ENCODE assay signal across 17 cellular contexts in the genomic region with DNA sequence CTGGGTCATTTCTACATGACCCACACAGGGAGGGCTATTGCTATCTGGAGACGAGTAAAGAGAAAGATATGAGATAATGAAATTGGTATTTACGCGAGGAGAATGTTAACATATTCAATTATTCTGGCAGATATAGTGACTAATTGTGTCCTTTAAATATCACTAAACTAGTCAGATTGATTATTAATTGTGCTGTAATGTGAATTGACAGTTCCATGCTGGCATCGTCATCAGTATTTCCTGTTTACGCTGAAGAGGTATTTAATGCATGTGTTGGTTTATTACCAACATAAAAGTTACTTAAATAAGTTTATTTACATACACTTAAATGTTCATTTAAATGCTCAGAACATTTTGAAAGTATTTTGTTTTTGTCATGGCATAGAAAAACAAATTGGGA. TPM values are rescaled to one million over a fixed set of nuclear protein-coding genes. Genes with fewer than 3 reads are reported as not detected.
A peak's percentile ranks its signal among the peaks of the same experiment; 100 is the strongest.
DNase-seq lines count a peak whose midpoint lies in the region; ATAC-seq and TF ChIP-seq lines count a peak whose summit lies in the region.
"Had no signal": no experiment of that assay in that cellular context is flagged by ENCODE, and none has a peak within 500 bp of the region (broad histone marks: within the 10 kb centered on the region; RNA-seq: fewer than 3 reads in every experiment).

No MANE protein-coding gene starts in this region.

- no peaks in the 10 kb centered on the region for H3K27me3 ChIP-seq in BLaER1 treated with 17β-estradiol and CSF1 and Interleukin-3, amounts not matched to agents 10 nM and 100 nM
- no peaks in the 10 kb centered on the region for H3K27me3 ChIP-seq in testis
- H3K27me3 ChIP-seq in uterus = no peaks in the 10 kb centered on the region

- TF ChIP-seq POLR2A in testis (IDR thresholded peaks at IDR 0.05) (no peak), uterus (IDR thresholded peaks at IDR 0.05) (no peak)

- WGBS in testis, 2 donors = 65 to 66% methylated on average over 5 of the region's 5 CpGs

- peak overlapping the region in 1 of 10 experiments; percentile 13; a peak in 1 of 20 replicates for H3K4me3 ChIP-seq in BLaER1 treated with 17β-estradiol and CSF1 and Interleukin-3, amounts not matched to agents 10 nM and 100 nM
- H3K4me3 ChIP-seq in testis = no peak overlapping the region
- H3K4me3 ChIP-seq in uterus = no peak overlapping the region
- H3K4me3 ChIP-seq: GM12878 had no signal

- H3K9ac ChIP-seq in BLaER1 treated with 17β-estradiol and CSF1 and Interleukin-3, amounts not matched to agents 10 nM and 100 nM = peak overlapping the region in 6 of 11 experiments; percentile 25 to 80 (median 76); a peak in 9 of 22 replicates
- H3K9ac ChIP-seq: SK-N-SH had no signal

- H4K20me1 ChIP-seq in BLaER1 treated with 17β-estradiol and CSF1 and Interleukin-3, amounts not matched to agents 10 nM and 100 nM = no peaks in the 10 kb centered on the region

- H3K36me3 Mint-ChIP-seq in activated B cell treated with CpG ODN at 0.5 μM for 24 hours (ENCODE audit: low read depth) (no peaks in the 10 kb centered on the region), naive B cell (no peaks in the 10 kb centered on the region)

- H3K4me1 Mint-ChIP-seq in activated B cell treated with CpG ODN at 0.5 μM for 24 hours = peaks cover 64% of the 10 kb centered on the region
- peaks cover 48 to 70% (median 68%) of the 10 kb centered on the region in 3 donors for H3K4me1 Mint-ChIP-seq in naive B cell

- peak overlapping the region; percentile 0 to 94 (median 76); a peak in 19 of 22 replicates for H3K4me2 ChIP-seq in BLaER1 treated with 17β-estradiol and CSF1 and Interleukin-3, amounts not matched to agents 10 nM and 100 nM
- H3K4me2 ChIP-seq: SK-N-SH had no signal

- no peaks in the 10 kb centered on the region for H3K36me3 ChIP-seq in BLaER1 treated with 17β-estradiol and CSF1 and Interleukin-3, amounts not matched to agents 10 nM and 100 nM
- H3K36me3 ChIP-seq in testis (ENCODE audit: low read depth, missing control alignments) (no peaks in the 10 kb centered on the region), uterus (no peaks in the 10 kb centered on the region)

- H3K4me3 Mint-ChIP-seq in activated B cell treated with CpG ODN at 0.5 μM for 24 hours = peak overlapping the region; percentile 41
- peak overlapping the region in 7 of 8 donors; percentile 7 to 75 (median 38) for H3K4me3 Mint-ChIP-seq in naive B cell

- CTCF ChIA-PET in activated B cell treated with CpG ODN at 0.5 μM for 24 hours (lab: Charles Lee) = interaction anchor here (1.4 kb wide), 1 partner anchor 35 kb away, joined by 3 read pairs; a partner anchor contains a TSS

- intact Hi-C loops in activated B cell treated with CpG ODN at 0.5 μM for 24 hours (cut with micrococcal nuclease) = no loop called here
- intact Hi-C loops in testis (cut with DNase I; ENCODE audit: low total_unique reads) = no loop called here
- intact Hi-C loops in uterus (cut with DNase I; ENCODE audit: low total_unique reads) = no loop called here

- DNase-seq in HCEC 1CT (peak; percentile 51), activated B cell treated with CpG ODN at 0.5 μM for 24 hours (no peak), naive B cell (no peak), testis (no peak), uterus (no peak)
- no peak for DNase-seq in NK-92 treated with Interleukin-12 subunit alpha and Interleukin-12 subunit beta, amount 100 ng/mL, for 24 hours (lab: John Stamatoyannopoulos, UW)
- DNase-seq: DND-41, GOT3, MM.1S, NCI-H1092, NCI-H2081 treated with DMSO at 0.1 percent for 48 hours, SHP77 treated with DMSO at 0.1 percent for 48 hours, SK-N-SH had no signal

- POLR2A ChIA-PET in activated B cell treated with CpG ODN at 0.5 μM for 24 hours (lab: Charles Lee) = interaction anchor here (5.8 kb wide), 1 partner anchor 35 kb away, joined by 67 read pairs; a partner anchor contains a TSS

- H3K27ac ChIP-seq in BLaER1 treated with 17β-estradiol and CSF1 and Interleukin-3, amounts not matched to agents 10 nM and 100 nM = peak overlapping the region in 9 of 11 experiments; percentile 85 to 97 (median 92); a peak in 17 of 22 replicates
- no peak overlapping the region for H3K27ac ChIP-seq in testis
- no peak overlapping the region for H3K27ac ChIP-seq in uterus

- no peaks in the 10 kb centered on the region for H3K27me3 Mint-ChIP-seq in activated B cell treated with CpG ODN at 0.5 μM for 24 hours
- no peaks in the 10 kb centered on the region for H3K27me3 Mint-ChIP-seq in naive B cell

- peak overlapping the region; percentile 72 for H3K27ac Mint-ChIP-seq in activated B cell treated with CpG ODN at 0.5 μM for 24 hours
- peak overlapping the region in 5 of 6 donors; percentile 2 to 66 (median 25) for H3K27ac Mint-ChIP-seq in naive B cell

- ATAC-seq in activated B cell treated with CpG ODN at 0.5 μM for 24 hours (ENCODE audit: low read depth) = no peak
- ATAC-seq in naive B cell (ENCODE audit: low read depth in 2 of 2) = no peak
- ATAC-seq in HG03025 (IDR thresholded peaks at IDR 0.05; ENCODE audit: low FRiP score, unreplicated experiment) = no peak
- ATAC-seq: GM12878 had no signal

- TF ChIP-seq CTCF in activated B cell treated with CpG ODN at 0.5 μM for 24 hours (IDR thresholded peaks at IDR 0.05) (no peak), testis (IDR thresholded peaks at IDR 0.05) (no peak), uterus (IDR thresholded peaks at IDR 0.05) (no peak)

- H3K4me1 ChIP-seq in BLaER1 treated with 17β-estradiol and CSF1 and Interleukin-3, amounts not matched to agents 10 nM and 100 nM = peaks cover 40 to 100% (median 81%) of the 10 kb centered on the region in 10 experiments
- H3K4me1 ChIP-seq in testis (peaks cover 9% of the 10 kb centered on the region), uterus (peaks cover 0 to 5% of the 10 kb centered on the region in 2 donors)

- peaks cover 5% of the 10 kb centered on the region for H3K9me3 Mint-ChIP-seq in activated B cell treated with CpG ODN at 0.5 μM for 24 hours
- peaks cover 0 to 9% (median 2%) of the 10 kb centered on the region in 7 donors for H3K9me3 Mint-ChIP-seq in naive B cell

- peaks cover 0 to 15% (median 3%) of the 10 kb centered on the region in 11 experiments; a peak in 8 of 22 replicates for H3K9me3 ChIP-seq in BLaER1 treated with 17β-estradiol and CSF1 and Interleukin-3, amounts not matched to agents 10 nM and 100 nM (replicated peaks in 1 of 11)
- H3K9me3 ChIP-seq in testis (no peaks in the 10 kb centered on the region), uterus (no peaks in the 10 kb centered on the region)
- H3K9me3 ChIP-seq: SK-N-SH had no signal

RNA-seq across cellular contexts. Expression of a gene that starts 35.7 kb away (rescaled TPM):
- total RNA-seq in activated B cell treated with CpG ODN at 0.5 μM for 24 hours = 17.1 and 18.4 TPM in 2 replicates
- 10 to 100 TPM in 4 of 6 donors, 1 to 10 TPM in 2; 9.4 to 17.0 (median 11.3) TPM for polyA plus RNA-seq in naive B cell (ENCODE audit: low read depth in 6 of 6)
- total RNA-seq in testis = 1 to 10 TPM; 7.9 to 8.2 TPM
- polyA plus RNA-seq in testis (ENCODE audit: insufficient read depth, low read depth, low replicate concordance) = 5.0 TPM
- 10 to 100 TPM in 3 of 4 donors, 1 to 10 TPM in 1; 9.0 to 35.6 (median 19.4) TPM for total RNA-seq in uterus
- total RNA-seq: HT-29 had no signal

Comparison
In these comparisons a context has a peak if more than half of its experiments do, and no peak if none do; other contexts are left out.
1. H3K27ac ChIP-seq: peak in BLaER1 treated with 17β-estradiol and CSF1 and Interleukin-3, amounts not matched to agents 10 nM and 100 nM (9 of 11); none in testis (0 of 2) and uterus (0 of 2).